ENCODE assay signal across 9 cellular contexts in the genomic region with DNA sequence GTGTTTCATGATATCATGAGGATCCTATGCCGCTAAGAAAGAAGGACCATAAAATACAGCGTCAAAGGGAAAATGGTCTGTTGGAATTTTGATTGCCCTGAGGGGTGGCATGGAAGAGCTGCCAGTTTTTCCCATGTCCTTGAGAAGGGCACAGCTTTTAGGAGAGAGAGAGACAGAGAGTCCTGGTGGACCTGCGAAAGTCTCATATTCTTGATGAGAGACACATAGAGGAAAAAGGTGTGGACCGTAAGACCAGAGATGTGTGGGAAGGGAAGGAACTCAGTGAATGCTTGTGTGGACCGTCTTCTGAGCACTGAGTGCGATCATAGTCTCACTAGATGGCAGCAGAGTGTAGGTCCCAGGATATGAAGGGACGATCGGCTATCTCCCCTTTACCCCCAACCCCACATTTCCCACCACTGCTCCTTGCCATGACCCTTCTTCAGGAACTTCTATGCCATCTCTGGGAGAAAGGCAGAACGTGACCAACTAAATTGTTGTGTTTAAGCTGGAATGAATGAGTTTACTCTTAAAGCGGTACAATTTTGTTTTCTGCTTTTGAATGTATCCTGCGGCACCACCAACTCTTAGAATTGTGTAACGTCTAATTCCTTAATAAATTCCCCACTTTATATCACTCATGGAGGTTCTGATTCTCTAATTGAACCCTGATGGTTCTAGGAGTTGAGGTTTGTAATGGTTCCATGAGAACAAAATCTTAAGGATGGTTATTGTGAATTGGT.
DNase-seq lines count a peak whose midpoint lies in the region; ATAC-seq, FAIRE-seq and TF ChIP-seq lines count a peak whose summit lies in the region.
"Had no signal": no experiment of that assay in that cellular context is flagged by ENCODE, and none has a peak within 500 bp of the region (broad histone marks: within the 10 kb centered on the region; RNA-seq: fewer than 3 reads in every experiment).

No MANE protein-coding gene starts in this region.

- H3K79me2 ChIP-seq in OCI-LY7 (ENCODE audit: insufficient read depth, low read depth, low read length), result no peaks in the 10 kb centered on the region

- H3K27me3 Mint-ChIP-seq in natural killer cell (ENCODE audit: low read depth in 2 of 2), result peaks cover 16 to 21% of the 10 kb centered on the region in 2 donors

- TF ChIP-seq CTCF in OCI-LY7 (conservative IDR thresholded peaks at IDR 0.05; ENCODE audit: low read length) (peak; percentile 69), epithelial cell of esophagus (IDR thresholded peaks at IDR 0.05; ENCODE audit: insufficient read depth, low read depth, low read length, missing control alignments) (peak; percentile 76), natural killer cell (IDR thresholded peaks at IDR 0.05) (no peak)

- ATAC-seq in HG03280 (IDR thresholded peaks at IDR 0.05; ENCODE audit: unreplicated experiment) (peak; percentile 57), natural killer cell (peak in 2 of 3 donors; percentile 26 to 69)

- POLR2A ChIA-PET in OCI-LY7 (lab: Charles Lee), result no interaction called here

- no peaks in the 10 kb centered on the region for H3K4me1 ChIP-seq in OCI-LY7 (ENCODE audit: insufficient read depth, low read length, poor library complexity, severe bottlenecking)

- peak; percentile 74 for FAIRE-seq in GM18507 (lab: Jason Lieb, UNC)
- FAIRE-seq: TTC549 had no signal

- no peaks in the 10 kb centered on the region for H3K36me3 ChIP-seq in OCI-LY7 (ENCODE audit: insufficient read depth, low read length)

- CTCF ChIA-PET in OCI-LY7 (lab: Charles Lee; ENCODE audit: unreplicated experiment), result no interaction called here

- H3K36me3 Mint-ChIP-seq in natural killer cell, result no peaks in the 10 kb centered on the region

- no peak overlapping the region for H3K27ac ChIP-seq in OCI-LY7 (ENCODE audit: low read depth, low read length, poor library complexity, severe bottlenecking)

- DNase-seq in COLO668 (lab: John Stamatoyannopoulos, UW; ENCODE audit: unreplicated experiment) (peak; percentile 39), GM18507 (ENCODE audit: extremely low spot score, insufficient read length, low read depth) (no peak), OCI-LY7 (ENCODE audit: low spot score) (peak; percentile 26), epithelial cell of esophagus (ENCODE audit: low read depth) (peak; percentile 56), natural killer cell (no peak)
- no peak for DNase-seq in stimulated activated naive CD4-positive, alpha-beta T cell treated with Interleukin-2 at 50 U/mL for 16 hours (lab: John Stamatoyannopoulos, UW)
- no peak for DNase-seq in activated CD4-positive, CD25-positive, alpha-beta regulatory T cell (lab: John Stamatoyannopoulos, UW)

- no peak overlapping the region for H2AFZ ChIP-seq in OCI-LY7 (ENCODE audit: low read length)

- intact Hi-C loops in OCI-LY7 (cut with micrococcal nuclease; ENCODE audit: unreplicated experiment) (loop anchor here (2.0 kb wide), 1 partner anchor 522 kb away; no protein-coding TSS in a partner anchor), natural killer cell (cut with micrococcal nuclease) (loop anchor here (5.0 kb wide), 1 partner anchor 524 kb away; no protein-coding TSS in a partner anchor)

- no peaks in the 10 kb centered on the region for H3K9me3 Mint-ChIP-seq in natural killer cell

- H3K4me3 ChIP-seq in OCI-LY7 (ENCODE audit: low read depth, low read length, poor library complexity, severe bottlenecking), result no peak overlapping the region
- no peak overlapping the region for H3K4me3 ChIP-seq in epithelial cell of esophagus (ENCODE audit: low read length)

- no peak overlapping the region for H3K27ac Mint-ChIP-seq in natural killer cell

- no peak overlapping the region for H3K4me3 Mint-ChIP-seq in natural killer cell

- H4K20me1 ChIP-seq in OCI-LY7 (ENCODE audit: insufficient read depth, low read length), result no peaks in the 10 kb centered on the region

- no TSS peak for BruUV-seq in OCI-LY7 (replicated peaks; lab: Mats Ljungman, UMichigan)

- no peak overlapping the region for H3K4me2 ChIP-seq in OCI-LY7 (ENCODE audit: low read length)

- peaks cover 0 to 9% of the 10 kb centered on the region in 2 donors for H3K4me1 Mint-ChIP-seq in natural killer cell

- H3K9me3 ChIP-seq in OCI-LY7 (ENCODE audit: low read length), result no peaks in the 10 kb centered on the region

- no peaks in the 10 kb centered on the region for H3K9me2 ChIP-seq in OCI-LY7 (ENCODE audit: insufficient read depth, low read length)

Comparison
In these comparisons a context has a peak if more than half of its experiments do, and no peak if none do; other contexts are left out.
1. DNase-seq: peak in COLO668 (single experiment), OCI-LY7 (single experiment) and epithelial cell of esophagus (single experiment); none in GM18507 (single experiment), natural killer cell (single experiment), stimulated activated naive CD4-positive, alpha-beta T cell treated with Interleukin-2 at 50 U/mL for 16 hours (single experiment) and activated CD4-positive, CD25-positive, alpha-beta regulatory T cell (0 of 4).